In the genomic region with DNA sequence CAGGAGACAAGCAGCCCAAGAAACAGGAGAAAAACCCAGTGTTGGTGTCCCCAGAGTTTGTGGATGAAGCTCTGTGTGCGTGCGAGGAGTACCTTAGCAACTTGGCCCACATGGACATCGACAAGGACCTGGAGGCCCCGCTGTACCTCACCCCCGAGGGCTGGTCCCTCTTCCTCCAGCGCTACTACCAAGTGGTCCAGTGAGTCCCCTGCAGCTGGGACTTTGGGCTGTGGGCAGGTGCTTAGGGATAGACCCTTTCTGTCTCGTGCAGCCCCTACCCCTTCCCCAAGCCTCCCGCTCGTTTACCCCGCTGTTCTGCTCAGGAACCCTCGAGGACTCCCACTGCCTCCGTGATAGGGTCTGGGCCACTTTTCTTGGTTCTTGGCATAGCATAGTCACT, we compare ENCODE assay signal across 1 cellular context.
TF ChIP-seq lines count a peak whose summit lies in the region.

No MANE protein-coding gene starts in this region.

TF ChIP-seq in GM12878, 131 proteins besides CTCF, POLR2A, EP300 and RAD21:
- TF ChIP-seq ZNF217 (IDR thresholded peaks at IDR 0.05) (no peak), HDAC6 (IDR thresholded peaks at IDR 0.05; ENCODE audit: unreplicated experiment) (no peak), KDM1A (IDR thresholded peaks at IDR 0.05; ENCODE audit: borderline replicate concordance) (no peak), NFXL1 (IDR thresholded peaks at IDR 0.05; ENCODE audit: borderline replicate concordance) (no peak), BACH1 (IDR thresholded peaks at IDR 0.05; ENCODE audit: borderline replicate concordance) (no peak), SREBF2 (IDR thresholded peaks at IDR 0.05; ENCODE audit: low read length) (no peak), MYC (IDR thresholded peaks at IDR 0.05; ENCODE audit: insufficient read depth, insufficient read length, insufficient replicate concordance, low read length, severe bottlenecking) (no peak), SIN3A (IDR thresholded peaks at IDR 0.05; ENCODE audit: low read depth, low read length) (no peak), ZBED1 (IDR thresholded peaks at IDR 0.05; ENCODE audit: borderline replicate concordance) (no peak), IKZF2 (IDR thresholded peaks at IDR 0.05) (no peak), SMAD1 (IDR thresholded peaks at IDR 0.05; ENCODE audit: low read depth, partially characterized antibody) (no peak), BMI1 (IDR thresholded peaks at IDR 0.05; ENCODE audit: borderline replicate concordance) (no peak)
- TF ChIP-seq, protein P1, sequence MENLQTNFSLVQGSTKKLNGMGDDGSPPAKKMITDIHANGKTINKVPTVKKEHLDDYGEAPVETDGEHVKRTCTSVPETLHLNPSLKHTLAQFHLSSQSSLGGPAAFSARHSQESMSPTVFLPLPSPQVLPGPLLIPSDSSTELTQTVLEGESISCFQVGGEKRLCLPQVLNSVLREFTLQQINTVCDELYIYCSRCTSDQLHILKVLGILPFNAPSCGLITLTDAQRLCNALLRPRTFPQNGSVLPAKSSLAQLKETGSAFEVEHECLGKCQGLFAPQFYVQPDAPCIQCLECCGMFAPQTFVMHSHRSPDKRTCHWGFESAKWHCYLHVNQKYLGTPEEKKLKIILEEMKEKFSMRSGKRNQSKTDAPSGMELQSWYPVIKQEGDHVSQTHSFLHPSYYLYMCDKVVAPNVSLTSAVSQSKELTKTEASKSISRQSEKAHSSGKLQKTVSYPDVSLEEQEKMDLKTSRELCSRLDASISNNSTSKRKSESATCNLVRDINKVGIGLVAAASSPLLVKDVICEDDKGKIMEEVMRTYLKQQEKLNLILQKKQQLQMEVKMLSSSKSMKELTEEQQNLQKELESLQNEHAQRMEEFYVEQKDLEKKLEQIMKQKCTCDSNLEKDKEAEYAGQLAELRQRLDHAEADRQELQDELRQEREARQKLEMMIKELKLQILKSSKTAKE (IDR thresholded peaks at IDR 0.05; ENCODE audit: low read depth, poor library complexity, severe bottlenecking) = no peak
- TF ChIP-seq, protein P2, sequence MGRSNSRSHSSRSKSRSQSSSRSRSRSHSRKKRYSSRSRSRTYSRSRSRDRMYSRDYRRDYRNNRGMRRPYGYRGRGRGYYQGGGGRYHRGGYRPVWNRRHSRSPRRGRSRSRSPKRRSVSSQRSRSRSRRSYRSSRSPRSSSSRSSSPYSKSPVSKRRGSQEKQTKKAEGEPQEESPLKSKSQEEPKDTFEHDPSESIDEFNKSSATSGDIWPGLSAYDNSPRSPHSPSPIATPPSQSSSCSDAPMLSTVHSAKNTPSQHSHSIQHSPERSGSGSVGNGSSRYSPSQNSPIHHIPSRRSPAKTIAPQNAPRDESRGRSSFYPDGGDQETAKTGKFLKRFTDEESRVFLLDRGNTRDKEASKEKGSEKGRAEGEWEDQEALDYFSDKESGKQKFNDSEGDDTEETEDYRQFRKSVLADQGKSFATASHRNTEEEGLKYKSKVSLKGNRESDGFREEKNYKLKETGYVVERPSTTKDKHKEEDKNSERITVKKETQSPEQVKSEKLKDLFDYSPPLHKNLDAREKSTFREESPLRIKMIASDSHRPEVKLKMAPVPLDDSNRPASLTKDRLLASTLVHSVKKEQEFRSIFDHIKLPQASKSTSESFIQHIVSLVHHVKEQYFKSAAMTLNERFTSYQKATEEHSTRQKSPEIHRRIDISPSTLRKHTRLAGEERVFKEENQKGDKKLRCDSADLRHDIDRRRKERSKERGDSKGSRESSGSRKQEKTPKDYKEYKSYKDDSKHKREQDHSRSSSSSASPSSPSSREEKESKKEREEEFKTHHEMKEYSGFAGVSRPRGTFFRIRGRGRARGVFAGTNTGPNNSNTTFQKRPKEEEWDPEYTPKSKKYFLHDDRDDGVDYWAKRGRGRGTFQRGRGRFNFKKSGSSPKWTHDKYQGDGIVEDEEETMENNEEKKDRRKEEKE (IDR thresholded peaks at IDR 0.05) = no peak
- TF ChIP-seq, protein P3, sequence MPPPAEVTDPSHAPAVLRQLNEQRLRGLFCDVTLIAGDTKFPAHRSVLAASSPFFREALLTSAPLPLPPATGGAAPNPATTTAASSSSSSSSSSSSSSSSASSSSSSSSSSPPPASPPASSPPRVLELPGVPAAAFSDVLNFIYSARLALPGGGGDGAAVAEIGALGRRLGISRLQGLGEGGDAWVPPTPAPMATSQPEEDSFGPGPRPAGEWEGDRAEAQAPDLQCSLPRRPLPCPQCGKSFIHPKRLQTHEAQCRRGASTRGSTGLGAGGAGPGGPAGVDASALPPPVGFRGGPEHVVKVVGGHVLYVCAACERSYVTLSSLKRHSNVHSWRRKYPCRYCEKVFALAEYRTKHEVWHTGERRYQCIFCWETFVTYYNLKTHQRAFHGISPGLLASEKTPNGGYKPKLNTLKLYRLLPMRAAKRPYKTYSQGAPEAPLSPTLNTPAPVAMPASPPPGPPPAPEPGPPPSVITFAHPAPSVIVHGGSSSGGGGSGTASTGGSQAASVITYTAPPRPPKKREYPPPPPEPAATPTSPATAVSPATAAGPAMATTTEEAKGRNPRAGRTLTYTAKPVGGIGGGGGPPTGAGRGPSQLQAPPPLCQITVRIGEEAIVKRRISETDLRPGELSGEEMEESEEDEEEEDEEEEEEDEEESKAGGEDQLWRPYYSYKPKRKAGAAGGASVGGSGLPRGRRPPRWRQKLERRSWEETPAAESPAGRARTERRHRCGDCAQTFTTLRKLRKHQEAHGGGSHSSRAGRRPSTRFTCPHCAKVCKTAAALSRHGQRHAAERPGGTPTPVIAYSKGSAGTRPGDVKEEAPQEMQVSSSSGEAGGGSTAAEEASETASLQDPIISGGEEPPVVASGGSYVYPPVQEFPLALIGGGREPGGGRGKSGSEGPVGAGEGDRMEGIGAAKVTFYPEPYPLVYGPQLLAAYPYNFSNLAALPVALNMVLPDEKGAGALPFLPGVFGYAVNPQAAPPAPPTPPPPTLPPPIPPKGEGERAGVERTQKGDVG (CRISPR knock-in tag; IDR thresholded peaks at IDR 0.05) = no peak
- TF ChIP-seq, protein P4, sequence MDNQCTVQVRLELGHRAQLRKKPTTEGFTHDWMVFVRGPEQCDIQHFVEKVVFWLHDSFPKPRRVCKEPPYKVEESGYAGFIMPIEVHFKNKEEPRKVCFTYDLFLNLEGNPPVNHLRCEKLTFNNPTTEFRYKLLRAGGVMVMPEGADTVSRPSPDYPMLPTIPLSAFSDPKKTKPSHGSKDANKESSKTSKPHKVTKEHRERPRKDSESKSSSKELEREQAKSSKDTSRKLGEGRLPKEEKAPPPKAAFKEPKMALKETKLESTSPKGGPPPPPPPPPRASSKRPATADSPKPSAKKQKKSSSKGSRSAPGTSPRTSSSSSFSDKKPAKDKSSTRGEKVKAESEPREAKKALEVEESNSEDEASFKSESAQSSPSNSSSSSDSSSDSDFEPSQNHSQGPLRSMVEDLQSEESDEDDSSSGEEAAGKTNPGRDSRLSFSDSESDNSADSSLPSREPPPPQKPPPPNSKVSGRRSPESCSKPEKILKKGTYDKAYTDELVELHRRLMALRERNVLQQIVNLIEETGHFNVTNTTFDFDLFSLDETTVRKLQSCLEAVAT (IDR thresholded peaks at IDR 0.05) = no peak
